In the genomic region with DNA sequence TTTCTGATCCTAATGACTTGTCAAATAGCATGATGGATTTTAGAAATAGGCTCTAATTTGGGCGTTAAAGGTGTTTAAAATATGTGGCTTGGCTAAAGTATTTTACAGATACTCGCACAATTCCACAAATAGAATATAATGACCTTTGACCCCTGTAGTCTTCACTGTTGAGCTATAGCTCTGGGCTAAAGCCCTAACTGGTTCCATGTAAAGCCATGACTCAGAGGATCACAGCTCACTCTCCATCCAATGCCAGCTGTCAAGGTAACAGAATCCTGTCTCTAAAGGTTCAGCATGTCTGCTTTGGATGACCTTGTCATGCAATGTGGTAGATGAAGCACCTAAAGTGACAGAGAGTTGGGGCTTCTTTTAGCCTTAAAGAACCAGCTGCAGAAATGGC, we compare ENCODE assay signal across 2 cellular contexts.
A peak's percentile ranks its signal among the peaks of the same experiment; 100 is the strongest.
TF ChIP-seq lines count a peak whose summit lies in the region.

No MANE protein-coding gene starts in this region.

TF ChIP-seq in HepG2, 621 proteins besides CTCF, POLR2A, EP300 and RAD21:
- TF ChIP-seq KAT2B (IDR thresholded peaks at IDR 0.05; ENCODE audit: borderline replicate concordance, low read depth, low read length), result no peak
- TF ChIP-seq, protein P1, sequence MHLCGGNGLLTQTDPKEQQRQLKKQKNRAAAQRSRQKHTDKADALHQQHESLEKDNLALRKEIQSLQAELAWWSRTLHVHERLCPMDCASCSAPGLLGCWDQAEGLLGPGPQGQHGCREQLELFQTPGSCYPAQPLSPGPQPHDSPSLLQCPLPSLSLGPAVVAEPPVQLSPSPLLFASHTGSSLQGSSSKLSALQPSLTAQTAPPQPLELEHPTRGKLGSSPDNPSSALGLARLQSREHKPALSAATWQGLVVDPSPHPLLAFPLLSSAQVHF (CRISPR knock-in tag; IDR thresholded peaks at IDR 0.05), result no peak
- TF ChIP-seq FOSL2 (CRISPR knock-in tag; IDR thresholded peaks at IDR 0.05), result peak; percentile 23; the same call in 1 of the 2 replicates
- TF ChIP-seq HNF4G (IDR thresholded peaks at IDR 0.05; ENCODE audit: borderline replicate concordance, low read depth, low read length), result 0 out of 2 replicates have a peak, but pooled peaks have one; percentile 6
- no peak for TF ChIP-seq HNF4G (CRISPR knock-in tag; IDR thresholded peaks at IDR 0.05; ENCODE audit: borderline replicate concordance, low read depth)

TF ChIP-seq in GM12878, 131 proteins besides CTCF, POLR2A, EP300 and RAD21:
- TF ChIP-seq JUND (IDR thresholded peaks at IDR 0.05; ENCODE audit: low read depth, low read length) (no peak), NR2F1 (conservative IDR thresholded peaks at IDR 0.05) (peak; percentile 42; the same call in 1 of the 2 replicates), NR2C1 (IDR thresholded peaks at IDR 0.05) (peak; percentile 59)
